Comparison of ENCODE assay signal across 7 cellular contexts in the genomic region with DNA sequence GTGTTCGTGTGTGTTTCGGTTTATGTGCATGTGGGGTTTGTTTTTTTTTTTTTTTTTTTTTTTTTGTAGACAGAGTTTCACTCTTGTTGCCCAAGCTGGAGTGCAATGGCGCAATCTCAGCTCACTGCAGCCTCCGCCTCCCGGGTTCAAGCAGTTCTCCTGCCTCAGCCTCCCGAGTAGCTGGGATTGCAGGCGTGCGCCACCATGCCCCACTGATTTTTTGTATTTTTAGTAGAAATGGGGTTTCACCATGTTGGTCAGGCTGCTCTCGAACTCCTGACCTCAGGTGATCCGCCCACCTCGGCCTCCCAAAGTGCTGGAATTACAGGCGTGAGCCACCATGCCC. TPM values are rescaled to one million over a fixed set of nuclear protein-coding genes. Genes with fewer than 3 reads are reported as not detected.
DNase-seq lines count a peak whose midpoint lies in the region; ATAC-seq, FAIRE-seq and TF ChIP-seq lines count a peak whose summit lies in the region.
"Not testable (repeated sequence)": the region's sequence is repeated elsewhere in the genome, so short reads cannot be mapped to it uniquely, and the experiment has no call there.

No MANE protein-coding gene starts in this region.

- peaks cover 54% of the 10 kb centered on the region for H3K4me1 ChIP-seq in CD4-positive, alpha-beta memory T cell (ENCODE audit: insufficient read depth, low read length)
- H3K4me1 ChIP-seq in Karpas-422 (ENCODE audit: low read length) = peaks cover 45% of the 10 kb centered on the region
- peaks cover 45% of the 10 kb centered on the region for H3K4me1 ChIP-seq in GM12878 (ENCODE audit: control insufficient read depth, insufficient read depth, low read length)
- H3K4me1 ChIP-seq in mononuclear cell (ENCODE audit: insufficient read depth, low read length) = peaks cover 68% of the 10 kb centered on the region

- not testable (repeated sequence) for H2AFZ ChIP-seq in Karpas-422 (ENCODE audit: low read length); GM12878 (ENCODE audit: control insufficient read depth, low read depth, low read length)

- SMC1A ChIA-PET in GM12878 (lab: Charles Lee; ENCODE audit: uncharacterized antibody, unreplicated experiment) = interaction anchor here (0.7 to 5.2 kb wide), 12 partner anchors 10 to 85 kb away, joined by 3 to 25 read pairs (median 6); no protein-coding TSS in a partner anchor

- not testable (repeated sequence) for TF ChIP-seq EP300 in GM12878 (IDR thresholded peaks at IDR 0.05; ENCODE audit: borderline replicate concordance in 1 of 2, control insufficient read depth in 1 of 2, low read depth in 2 of 2, low read length in 2 of 2)

- not testable (repeated sequence) for H3K27me3 Mint-ChIP-seq in CD4-positive, alpha-beta memory T cell; T-helper 17 cell; activated T-cell treated with anti-CD3 and anti-CD28 coated beads, Interleukin-2, amount 50 U/mL, for 4 hours (ENCODE audit: low read depth)

- intact Hi-C loops in CD4-positive, alpha-beta memory T cell (cut with micrococcal nuclease) = loop anchor here (1.0 to 10.0 kb wide), 6 partner anchors 39 to 145 kb away; a partner anchor contains a TSS
- intact Hi-C loops in GM12878 (cut with micrococcal nuclease; ENCODE audit: unreplicated experiment) = loop anchor here (2.0 to 10.0 kb wide), 3 partner anchors 23 to 145 kb away; a partner anchor contains a TSS

- H3K27ac ChIP-seq in CD4-positive, alpha-beta memory T cell (ENCODE audit: low read depth, low read length) = peak overlapping the region; percentile 56
- H3K27ac ChIP-seq in Karpas-422 (ENCODE audit: low read length) (peak overlapping the region; percentile 92), GM12878 (ENCODE audit: control insufficient read depth, insufficient read depth) (peak overlapping the region; percentile 95)

- H3K27ac Mint-ChIP-seq in CD4-positive, alpha-beta memory T cell = peak overlapping the region; percentile 89 to 99 (median 96)
- H3K27ac Mint-ChIP-seq in T-helper 17 cell = peak overlapping the region; percentile 92
- peak overlapping the region; percentile 88 for H3K27ac Mint-ChIP-seq in stimulated activated effector memory CD8-positive, alpha-beta T cell treated with anti-CD3 and anti-CD28 coated beads, Interleukin-12 subunit alpha, Interleukin-12 subunit beta, amount 100 ng/mL, for 72 hours

- H3K9ac ChIP-seq in Karpas-422 (ENCODE audit: low read length) = peak overlapping the region; percentile 77
- not testable (repeated sequence) for H3K9ac ChIP-seq in GM12878 (ENCODE audit: control insufficient read depth, insufficient read depth, low read length)

- not testable (repeated sequence) for H4K20me1 ChIP-seq in Karpas-422 (ENCODE audit: insufficient read depth, low read depth, low read length); GM12878 (ENCODE audit: control insufficient read depth, insufficient read depth)

- TF ChIP-seq CTCF in GM12878 (IDR thresholded peaks at IDR 0.05 in 2 of 3, conservative IDR thresholded peaks at IDR 0.05 in 1 of 3; ENCODE audit: control insufficient read depth in 2 of 3, extremely low read depth in 1 of 3, insufficient read depth in 1 of 3, low read depth in 3 of 3, low read length in 3 of 3) = not testable (repeated sequence)

- BruUV-seq in GM12878 (replicated peaks; lab: Mats Ljungman, UMichigan) = not testable (repeated sequence)

- peak in 1 of 5 donors; percentile 1 for DNase-seq in CD4-positive, alpha-beta memory T cell
- DNase-seq in Karpas-422; T-helper 17 cell; activated T-cell treated with anti-CD3 and anti-CD28 coated beads, Interleukin-2, amount 50 U/mL, for 4 hours; GM12878 (ENCODE audit: low read depth, low spot score); stimulated activated effector memory CD8-positive, alpha-beta T cell treated with anti-CD3 and anti-CD28 coated beads, Interleukin-12 subunit alpha, Interleukin-12 subunit beta, amount 100 ng/mL, for 72 hours (ENCODE audit: low spot score in 2 of 2): not testable (repeated sequence)

- ATAC-seq in T-helper 17 cell; activated T-cell treated with anti-CD3 and anti-CD28 coated beads, Interleukin-2, amount 50 U/mL, for 4 hours; GM12878; stimulated activated effector memory CD8-positive, alpha-beta T cell treated with anti-CD3 and anti-CD28 coated beads, Interleukin-12 subunit alpha, Interleukin-12 subunit beta, amount 100 ng/mL, for 72 hours: not testable (repeated sequence)

- H3K9me2 ChIP-seq in Karpas-422 (replicated peaks; ENCODE audit: insufficient read depth, low read length) = not testable (repeated sequence)

- not testable (repeated sequence) for TF ChIP-seq RAD21 in GM12878 (IDR thresholded peaks at IDR 0.05; ENCODE audit: insufficient read depth, low read depth, low read length)

- peaks cover 37 to 76% (median 56%) of the 10 kb centered on the region in 4 donors for H3K4me1 Mint-ChIP-seq in CD4-positive, alpha-beta memory T cell
- H3K4me1 Mint-ChIP-seq in T-helper 17 cell = peaks cover 48% of the 10 kb centered on the region
- peaks cover 61% of the 10 kb centered on the region for H3K4me1 Mint-ChIP-seq in activated T-cell treated with anti-CD3 and anti-CD28 coated beads, Interleukin-2, amount 50 U/mL, for 4 hours (ENCODE audit: low read depth)
- H3K4me1 Mint-ChIP-seq in stimulated activated effector memory CD8-positive, alpha-beta T cell treated with anti-CD3 and anti-CD28 coated beads, Interleukin-12 subunit alpha, Interleukin-12 subunit beta, amount 100 ng/mL, for 72 hours = peaks cover 60% of the 10 kb centered on the region

- POLR2A ChIA-PET in CD4-positive, alpha-beta memory T cell (lab: Charles Lee; ENCODE audit: partially characterized antibody) = interaction anchor here (0.7 to 2.9 kb wide), 14 partner anchors 13 to 419 kb away, joined by 3 to 27 read pairs (median 4); a partner anchor contains a TSS
- POLR2A ChIA-PET in GM12878 (lab: Charles Lee) = interaction anchor here (0.6 to 3.6 kb wide), 7 partner anchors 9 to 437 kb away, joined by 3 to 22 read pairs (median 3); no protein-coding TSS in a partner anchor

- not testable (repeated sequence) for H3K36me3 ChIP-seq in CD4-positive, alpha-beta memory T cell (ENCODE audit: insufficient read depth, low read length); Karpas-422 (ENCODE audit: insufficient read depth, low read length); GM12878 (ENCODE audit: control insufficient read depth in 2 of 2, insufficient read depth in 2 of 2, low read length in 1 of 2)

- CTCF ChIA-PET in CD4-positive, alpha-beta memory T cell (lab: Charles Lee; ENCODE audit: partially characterized antibody) = interaction anchor here (0.7 to 2.4 kb wide), 13 partner anchors 8 to 189 kb away, joined by 3 to 19 read pairs (median 4); no protein-coding TSS in a partner anchor
- CTCF ChIA-PET in GM12878 (lab: Yijun Ruan, JAX) = interaction anchor here (0.6 to 2.7 kb wide), 11 partner anchors 11 to 282 kb away, joined by 3 to 9 read pairs (median 5); no protein-coding TSS in a partner anchor

- in situ Hi-C loops in GM12878 (cut with MboI) = not testable (repeated sequence)

- peak overlapping the region; percentile 90 to 100 (median 98) for H3K4me3 Mint-ChIP-seq in CD4-positive, alpha-beta memory T cell
- peak overlapping the region; percentile 95 for H3K4me3 Mint-ChIP-seq in T-helper 17 cell
- peak overlapping the region; percentile 87 for H3K4me3 Mint-ChIP-seq in activated T-cell treated with anti-CD3 and anti-CD28 coated beads, Interleukin-2, amount 50 U/mL, for 4 hours
- peak overlapping the region; percentile 76 for H3K4me3 Mint-ChIP-seq in stimulated activated effector memory CD8-positive, alpha-beta T cell treated with anti-CD3 and anti-CD28 coated beads, Interleukin-12 subunit alpha, Interleukin-12 subunit beta, amount 100 ng/mL, for 72 hours

- H3K79me2 ChIP-seq in Karpas-422 (ENCODE audit: low read length) = peaks cover 28% of the 10 kb centered on the region
- not testable (repeated sequence) for H3K79me2 ChIP-seq in GM12878 (ENCODE audit: control insufficient read depth, insufficient read depth, low read length)

- H3K4me3 ChIP-seq in CD4-positive, alpha-beta memory T cell (ENCODE audit: low read length in 2 of 2) = peak overlapping the region; percentile 78 to 94
- peak overlapping the region; percentile 72 for H3K4me3 ChIP-seq in Karpas-422 (ENCODE audit: low read length)
- peak overlapping the region; percentile 69; the same call in 1 of the 2 replicates for H3K4me3 ChIP-seq in GM12878
- peak overlapping the region; percentile 53 for H3K4me3 ChIP-seq in mononuclear cell (ENCODE audit: low read length)

- not testable (repeated sequence) for FAIRE-seq in GM12878 (lab: Jason Lieb, UNC)

- 2% methylated on average over 9 of the region's 12 CpGs for WGBS in GM12878 (ENCODE audit: insufficient coverage, insufficient replicate concordance, low lambda C conversion rate, missing lambda C conversion rate)

- not testable (repeated sequence) for H3K36me3 Mint-ChIP-seq in CD4-positive, alpha-beta memory T cell; T-helper 17 cell (ENCODE audit: low read depth); activated T-cell treated with anti-CD3 and anti-CD28 coated beads, Interleukin-2, amount 50 U/mL, for 4 hours (ENCODE audit: insufficient read depth); stimulated activated effector memory CD8-positive, alpha-beta T cell treated with anti-CD3 and anti-CD28 coated beads, Interleukin-12 subunit alpha, Interleukin-12 subunit beta, amount 100 ng/mL, for 72 hours

- not testable (repeated sequence) for TF ChIP-seq POLR2A in GM12878 (IDR thresholded peaks at IDR 0.05; ENCODE audit: low read depth, low read length)

- H3K9me3 Mint-ChIP-seq in CD4-positive, alpha-beta memory T cell; activated T-cell treated with anti-CD3 and anti-CD28 coated beads, Interleukin-2, amount 50 U/mL, for 4 hours; stimulated activated effector memory CD8-positive, alpha-beta T cell treated with anti-CD3 and anti-CD28 coated beads, Interleukin-12 subunit alpha, Interleukin-12 subunit beta, amount 100 ng/mL, for 72 hours: not testable (repeated sequence)

- not testable (repeated sequence) for H3K9me3 ChIP-seq in CD4-positive, alpha-beta memory T cell (ENCODE audit: control insufficient read depth in 1 of 2, low read length in 2 of 2); Karpas-422 (ENCODE audit: low read length); T-helper 17 cell (ENCODE audit: control insufficient read depth, low read length, poor library complexity, severe bottlenecking); GM12878 (replicated peaks; ENCODE audit: control insufficient read depth, insufficient read depth, low read length); mononuclear cell (ENCODE audit: low read depth, low read length)

- H3K4me2 ChIP-seq in Karpas-422 (ENCODE audit: low read depth, low read length, poor library complexity, severe bottlenecking) = peak overlapping the region; percentile 86
- H3K4me2 ChIP-seq in GM12878 (ENCODE audit: control insufficient read depth, insufficient read depth) = peak overlapping the region; percentile 98

- not testable (repeated sequence) for H3K27me3 ChIP-seq in CD4-positive, alpha-beta memory T cell (ENCODE audit: insufficient read depth, low read length); Karpas-422 (ENCODE audit: low read length); GM12878 (replicated peaks in 1 of 2; ENCODE audit: control insufficient read depth in 2 of 2, insufficient read depth in 2 of 2, low read length in 1 of 2); mononuclear cell (ENCODE audit: insufficient read depth, low read length)

- RAD21 ChIA-PET in GM12878 (lab: Charles Lee; ENCODE audit: unreplicated experiment) = interaction anchor here (0.6 to 3.5 kb wide), 10 partner anchors 9 to 579 kb away, joined by 3 to 27 read pairs (median 5); no protein-coding TSS in a partner anchor

RNA-seq across cellular contexts. Expression of a gene that starts 0.4 kb away (rescaled TPM):
- 100 to 1,000 TPM; 133 to 147 TPM for total RNA-seq in CD4-positive, alpha-beta memory T cell
- 10 to 100 TPM; 67.3 to 77.1 TPM for polyA plus RNA-seq in CD4-positive, alpha-beta memory T cell
- 38.5 and 43.6 TPM in 2 replicates for total RNA-seq in Karpas-422 (2014; rRNA removed; shearing (Covaris generic); ENCODE audit: low replicate concordance)
- 10 to 100 TPM; 57.2 to 88.5 TPM for total RNA-seq in T-helper 17 cell
- 1 to 10 TPM; 1.2 to 2.3 (median 1.3) TPM for total RNA-seq in activated T-cell treated with anti-CD3 and anti-CD28 coated beads, Interleukin-2, amount 50 U/mL, for 4 hours
- 44.9 and 47.6 TPM in 2 replicates for total RNA-seq in GM12878 (2013; cell fraction: nucleolus; rRNA removed)
- 10.2 and 10.3 TPM in 2 replicates for total RNA-seq in GM12878 (2014; rRNA removed)
- 7.2 and 8.1 TPM in 2 replicates for total RNA-seq in GM12878 (2014; rRNA removed; fragmentation: Illumina TruSeq; extraction: Trizol)
- 24.5 and 24.7 TPM in 2 replicates for total RNA-seq in GM12878 (2021)
- polyA plus RNA-seq in GM12878 (2011; ENCODE audit: low read depth) = 6.7 TPM
- 6.2 and 10.4 TPM in 2 replicates for polyA plus RNA-seq in GM12878 (2011; rRNA removed)
- polyA plus RNA-seq in GM12878 (2011; cell fraction: cytosol; rRNA removed) = 8.6 and 10.3 TPM in 2 replicates
- polyA plus RNA-seq in GM12878 (2011; cell fraction: nucleus; rRNA removed) = 19.1 and 19.2 TPM in 2 replicates
- polyA plus RNA-seq in GM12878 (2012) = 9.1 and 9.4 TPM in 2 replicates
- 21.2 and 21.4 TPM in 2 replicates for polyA plus RNA-seq in GM12878 (2014; fragmentation: Illumina TruSeq; extraction: Trizol)
- polyA plus RNA-seq in GM12878 (2014; fragmentation: Nextera tagmentation; extraction: Ambion mirVana) = 1 to 10 TPM; 5.5 to 7.1 TPM
- polyA plus RNA-seq in GM12878 (2014; rRNA removed) = 12.6 and 16.5 TPM in 2 replicates
- 1 to 10 TPM; 7.0 to 7.5 TPM for polyA plus RNA-seq in GM12878 (2016; fragmentation: Nextera tagmentation; extraction: Ambion mirVana)
- polyA minus RNA-seq in GM12878 (2011; rRNA and poly(A)+ RNA removed) = 12.4 and 14.8 TPM in 2 replicates
- polyA minus RNA-seq in GM12878 (2011; cell fraction: cytosol; rRNA and poly(A)+ RNA removed) = 4.9 and 8.8 TPM in 2 replicates
- 5.1 and 10.0 TPM in 2 replicates for polyA minus RNA-seq in GM12878 (2011; cell fraction: nucleus; rRNA and poly(A)+ RNA removed)
- 74.0 TPM for total RNA-seq in mononuclear cell
